ENCODE assay signal across 10 cellular contexts in genomic region chr12:53388932-53389331, GRCh38. TPM values are rescaled to one million over a fixed set of nuclear protein-coding genes. Genes with fewer than 3 reads are reported as not detected.
DNase-seq lines count a peak whose midpoint lies in the region; TF ChIP-seq lines count a peak whose summit lies in the region.
"Had no signal": no experiment of that assay in that cellular context is flagged by ENCODE, and none has a peak within 500 bp of the region (broad histone marks: within the 10 kb centered on the region; RNA-seq: fewer than 3 reads in every experiment).

No MANE protein-coding gene starts in this region.

- CTCF ChIA-PET in CD8-positive, alpha-beta memory T cell (lab: Charles Lee): interaction anchor here (1.2 kb wide), 1 partner anchor 66 kb away, joined by 3 read pairs; no protein-coding TSS in a partner anchor
- CTCF ChIA-PET in OCI-LY7 (lab: Charles Lee; ENCODE audit: unreplicated experiment): no interaction called here

- H3K27me3 Mint-ChIP-seq in CD8-positive, alpha-beta memory T cell: no peaks in the 10 kb centered on the region

- no peaks in the 10 kb centered on the region for H3K36me3 ChIP-seq in CD8-positive, alpha-beta memory T cell (ENCODE audit: insufficient read depth, low read length)
- H3K36me3 ChIP-seq in OCI-LY7 (ENCODE audit: insufficient read depth, low read length) (peaks cover 68% of the 10 kb centered on the region), esophagus muscularis mucosa (peaks cover 16 to 37% (median 24%) of the 10 kb centered on the region in 4 donors), skeletal muscle satellite cell (ENCODE audit: insufficient read depth, low read length) (peaks cover 5% of the 10 kb centered on the region)

- H3K9ac ChIP-seq in skeletal muscle satellite cell (ENCODE audit: low read depth, low read length): no peak overlapping the region
- H3K9ac ChIP-seq: parathyroid adenoma had no signal

- H3K9me3 Mint-ChIP-seq in CD8-positive, alpha-beta memory T cell: no peaks in the 10 kb centered on the region

- H3K4me2 ChIP-seq in OCI-LY7 (ENCODE audit: low read length) (peak overlapping the region; percentile 64), skeletal muscle satellite cell (ENCODE audit: low read length) (peak overlapping the region; percentile 69)

- POLR2A ChIA-PET in CD8-positive, alpha-beta memory T cell (lab: Charles Lee): interaction anchor here (0.7 kb wide), 1 partner anchor 9 kb away, joined by 6 read pairs; the partner anchor contains the start of gene SP1
- POLR2A ChIA-PET in OCI-LY7 (lab: Charles Lee): interaction anchor here (0.6 kb wide), 2 partner anchors 40 to 53 kb away, joined by 3 to 6 read pairs; partner anchors contain the start of gene SP7

- intact Hi-C loops in OCI-LY7 (cut with micrococcal nuclease; ENCODE audit: unreplicated experiment) (no loop called here), esophagus muscularis mucosa (cut with DNase I) (no loop called here)

- TF ChIP-seq CTCF in OCI-LY7 (conservative IDR thresholded peaks at IDR 0.05; ENCODE audit: low read length) (no peak), esophagus muscularis mucosa (IDR thresholded peaks at IDR 0.05) (no peak)

- no peak for DNase-seq in CD8-positive, alpha-beta memory T cell
- DNase-seq in OCI-LY7 (ENCODE audit: low spot score) (no peak), esophagus muscularis mucosa (ENCODE audit: extremely low spot score) (no peak), SIG-M5 treated with dmso at 0.1 percent for 504 hours (lab: John Stamatoyannopoulos, UW; ENCODE audit: unreplicated experiment) (no peak), pons (ENCODE audit: low spot score) (no peak)
- DNase-seq in effector CD4-positive, alpha-beta T cell: no peak
- DNase-seq: brain microvascular endothelial cell, NCI-H1436 treated with DMSO at 0.1 percent for 48 hours had no signal

- no peaks in the 10 kb centered on the region for H3K27me3 ChIP-seq in CD8-positive, alpha-beta memory T cell (ENCODE audit: insufficient read depth, low read length, poor library complexity, severe bottlenecking)
- H3K27me3 ChIP-seq in esophagus muscularis mucosa: no peaks in the 10 kb centered on the region
- no peaks in the 10 kb centered on the region for H3K27me3 ChIP-seq in skeletal muscle satellite cell (ENCODE audit: control insufficient read depth, insufficient read depth, low read length)
- H3K27me3 ChIP-seq: brain microvascular endothelial cell had no signal

- peaks cover 4 to 45% (median 10%) of the 10 kb centered on the region in 3 donors for H3K36me3 Mint-ChIP-seq in CD8-positive, alpha-beta memory T cell

- H3K4me3 Mint-ChIP-seq in CD8-positive, alpha-beta memory T cell: peak overlapping the region in 6 of 7 donors; percentile 20 to 76 (median 56)

- TF ChIP-seq EP300 in esophagus muscularis mucosa (IDR thresholded peaks at IDR 0.05): no peak

- no peaks in the 10 kb centered on the region for H3K9me3 ChIP-seq in CD8-positive, alpha-beta memory T cell (ENCODE audit: low read length)
- H3K9me3 ChIP-seq in OCI-LY7 (ENCODE audit: low read length): no peaks in the 10 kb centered on the region
- no peaks in the 10 kb centered on the region for H3K9me3 ChIP-seq in esophagus muscularis mucosa
- no peaks in the 10 kb centered on the region for H3K9me3 ChIP-seq in skeletal muscle satellite cell (replicated peaks; ENCODE audit: low read length)

- no peak overlapping the region for H2AFZ ChIP-seq in OCI-LY7 (ENCODE audit: low read length)
- H2AFZ ChIP-seq: parathyroid adenoma had no signal

- no peaks in the 10 kb centered on the region for H3K9me2 ChIP-seq in OCI-LY7 (ENCODE audit: insufficient read depth, low read length)

- no peak for TF ChIP-seq POLR2A in esophagus muscularis mucosa (IDR thresholded peaks at IDR 0.05; ENCODE audit: low read depth)

- H3K79me2 ChIP-seq in OCI-LY7 (ENCODE audit: insufficient read depth, low read depth, low read length): peaks cover 90% of the 10 kb centered on the region

- 91% methylated on average over 4 of the region's 4 CpGs for WGBS in esophagus muscularis mucosa

- no peaks in the 10 kb centered on the region for H4K20me1 ChIP-seq in OCI-LY7 (ENCODE audit: insufficient read depth, low read length)

- BruUV-seq in OCI-LY7 (replicated peaks; lab: Mats Ljungman, UMichigan): no TSS peak

- H3K4me3 ChIP-seq in CD8-positive, alpha-beta memory T cell (ENCODE audit: low read length): no peak overlapping the region
- peak overlapping the region; percentile 56 for H3K4me3 ChIP-seq in OCI-LY7 (ENCODE audit: low read depth, low read length, poor library complexity, severe bottlenecking)
- H3K4me3 ChIP-seq in esophagus muscularis mucosa: peak overlapping the region; percentile 19 to 33 (median 22)
- H3K4me3 ChIP-seq in skeletal muscle satellite cell (ENCODE audit: low read length): peak overlapping the region; percentile 13

- H3K4me1 Mint-ChIP-seq in CD8-positive, alpha-beta memory T cell: peaks cover 49 to 66% (median 66%) of the 10 kb centered on the region in 3 donors

- H3K27ac ChIP-seq in CD8-positive, alpha-beta memory T cell (ENCODE audit: low read depth, low read length): no peak overlapping the region
- H3K27ac ChIP-seq in OCI-LY7 (ENCODE audit: low read depth, low read length, poor library complexity, severe bottlenecking) (no peak overlapping the region), esophagus muscularis mucosa (replicated peaks in 1 of 4) (peak overlapping the region; percentile 77 to 80 (median 78))
- H3K27ac ChIP-seq: brain microvascular endothelial cell, parathyroid adenoma had no signal

- H3K4me1 ChIP-seq in CD8-positive, alpha-beta memory T cell (ENCODE audit: insufficient read depth, low read length): peaks cover 39% of the 10 kb centered on the region
- H3K4me1 ChIP-seq in OCI-LY7 (ENCODE audit: insufficient read depth, low read length, poor library complexity, severe bottlenecking): peaks cover 50% of the 10 kb centered on the region
- peaks cover 63 to 84% (median 80%) of the 10 kb centered on the region in 4 donors for H3K4me1 ChIP-seq in esophagus muscularis mucosa
- H3K4me1 ChIP-seq in skeletal muscle satellite cell (ENCODE audit: control insufficient read depth, insufficient read depth, low read length): peaks cover 51% of the 10 kb centered on the region
- H3K4me1 ChIP-seq: parathyroid adenoma had no signal

- peak overlapping the region in 2 of 8 donors; percentile 2 to 5 for H3K27ac Mint-ChIP-seq in CD8-positive, alpha-beta memory T cell

RNA-seq across cellular contexts. Expression of gene SP1, which starts 9.0 kb away (rescaled TPM):
- total RNA-seq in CD8-positive, alpha-beta memory T cell: 10 to 100 TPM; 61.1 to 63.3 TPM
- polyA plus RNA-seq in CD8-positive, alpha-beta memory T cell: 6.6 TPM
- total RNA-seq in OCI-LY7 (2014; rRNA removed; shearing (Covaris generic)): 47.3 and 58.9 TPM in 2 replicates
- total RNA-seq in OCI-LY7 (2022) (83.9 and 93.9 TPM in 2 replicates), esophagus muscularis mucosa (10 to 100 TPM; 54.0 to 85.7 (median 72.2) TPM)
- total RNA-seq in skeletal muscle satellite cell (2012; rRNA removed): 23.8 and 27.5 TPM in 2 replicates

RNA-seq across cellular contexts. Expression of gene AMHR2, which starts 34.7 kb away (rescaled TPM):
- not detected for total RNA-seq in CD8-positive, alpha-beta memory T cell
- not detected for polyA plus RNA-seq in CD8-positive, alpha-beta memory T cell
- total RNA-seq in OCI-LY7 (2014; rRNA removed; shearing (Covaris generic)): not detected in 2 replicates
- total RNA-seq in OCI-LY7 (2022) (not detected in 2 replicates), esophagus muscularis mucosa (under 1 TPM in 2 of 4 donors, not detected in 2; 0.33 to 0.92 TPM)
- not detected in 2 replicates for total RNA-seq in skeletal muscle satellite cell (2012; rRNA removed)

RNA-seq across cellular contexts. Expression of gene PRR13, which starts 52.6 kb away (rescaled TPM):
- total RNA-seq in CD8-positive, alpha-beta memory T cell: 100 to 1,000 TPM; 234 to 236 TPM
- 602 TPM for polyA plus RNA-seq in CD8-positive, alpha-beta memory T cell
- total RNA-seq in OCI-LY7 (2014; rRNA removed; shearing (Covaris generic)): 54.1 and 83.9 TPM in 2 replicates
- 219 and 230 TPM in 2 replicates for total RNA-seq in OCI-LY7 (2022)
- total RNA-seq in esophagus muscularis mucosa: 10 to 100 TPM; 47.8 to 77.6 (median 65.3) TPM
- 76.4 and 79.6 TPM in 2 replicates for total RNA-seq in skeletal muscle satellite cell (2012; rRNA removed)

RNA-seq across cellular contexts. Expression of gene SP7, which starts 52.8 kb away (rescaled TPM):
- not detected for total RNA-seq in CD8-positive, alpha-beta memory T cell
- polyA plus RNA-seq in CD8-positive, alpha-beta memory T cell: not detected
- total RNA-seq in OCI-LY7 (2014; rRNA removed; shearing (Covaris generic)): 0.16 TPM in 1 of 2 replicates, not detected in the other
- total RNA-seq in OCI-LY7 (2022) (0.27 TPM in 1 of 2 replicates, not detected in the other), esophagus muscularis mucosa (not detected)
- not detected in 2 replicates for total RNA-seq in skeletal muscle satellite cell (2012; rRNA removed)

Comparison
In these comparisons a context has a peak if more than half of its experiments do, and no peak if none do; other contexts are left out.
1. H3K27ac ChIP-seq: peak in esophagus muscularis mucosa (4 of 4); none in CD8-positive, alpha-beta memory T cell (single experiment) and OCI-LY7 (single experiment).